Comparison of ENCODE assay signal across 8 cellular contexts in genomic region chr12:103734847-103735246, GRCh38.
"Had no signal": no experiment of that assay in that cellular context is flagged by ENCODE, and none has a peak within 500 bp of the region (broad histone marks: within the 10 kb centered on the region; RNA-seq: fewer than 3 reads in every experiment).

No MANE protein-coding gene starts in this region.

- FAIRE-seq: G401.6, GM12878, GM12891, GM12892, GM18507, GM19239 had no signal

- DNase-seq: GDM1, GF-D8 had no signal

- H3K4me3 ChIP-seq: GM12878 had no signal

- ATAC-seq: GM12878 had no signal
